24 cellular contexts compared by ENCODE assay signal in the genomic region with DNA sequence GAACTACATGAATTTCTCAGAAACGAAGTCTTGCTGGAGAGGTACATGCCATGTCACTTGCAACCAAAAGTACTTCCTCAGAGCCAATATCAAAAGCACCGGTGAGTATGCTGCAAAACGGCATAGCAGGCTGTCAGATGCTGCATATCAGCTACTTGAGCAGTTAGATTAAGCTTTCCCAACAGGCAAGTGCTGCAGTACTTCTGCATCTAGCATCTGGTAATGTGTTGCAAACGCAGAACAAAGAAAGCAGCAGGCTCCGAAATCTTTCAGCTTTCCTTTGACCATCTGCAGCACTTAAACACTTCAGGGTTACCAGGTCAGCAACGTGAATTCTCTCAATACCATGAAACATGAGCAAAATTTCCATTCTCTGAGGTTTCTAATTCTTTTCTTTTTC.
DNase-seq lines count a peak whose midpoint lies in the region; ATAC-seq and TF ChIP-seq lines count a peak whose summit lies in the region.
"Had no signal": no experiment of that assay in that cellular context is flagged by ENCODE, and none has a peak within 500 bp of the region (broad histone marks: within the 10 kb centered on the region; RNA-seq: fewer than 3 reads in every experiment).

No MANE protein-coding gene starts in this region.

- no TSS peak for BruUV-seq in IMR-90 (replicated peaks; lab: Mats Ljungman, UMichigan)

- no peak overlapping the region for H2BK120ac ChIP-seq in IMR-90 (ENCODE audit: low read depth, low read length)

- H2AFZ ChIP-seq in IMR-90 (replicated peaks; ENCODE audit: low read length, poor library complexity): no peak overlapping the region
- no peak overlapping the region for H2AFZ ChIP-seq in OCI-LY3 (ENCODE audit: low read depth, low read length)

- peaks cover 0 to 4% of the 10 kb centered on the region in 2 experiments; a peak in 1 of 4 replicates for H3K79me1 ChIP-seq in IMR-90 (ENCODE audit: low read depth in 1 of 2, low read length in 2 of 2)

- no peak overlapping the region for H4K5ac ChIP-seq in IMR-90 (ENCODE audit: low read depth, low read length)

- TF ChIP-seq RAD21 in IMR-90 (IDR thresholded peaks at IDR 0.05; ENCODE audit: low read length): no peak

- peak overlapping the region; percentile 17; the same call in 1 of the 2 replicates for H3K14ac ChIP-seq in IMR-90 (replicated peaks; ENCODE audit: low read depth, low read length)

- H2BK20ac ChIP-seq in IMR-90 (ENCODE audit: low read depth, low read length): no peak overlapping the region

- H3K27ac ChIP-seq in AG04450 (ENCODE audit: low read depth, low read length): no peak overlapping the region
- H3K27ac ChIP-seq in IMR-90 (ENCODE audit: insufficient read depth, low read length): no peak overlapping the region
- H3K27ac ChIP-seq in OCI-LY3 (ENCODE audit: low read length): no peak overlapping the region
- H3K27ac ChIP-seq: adrenal gland, gastroesophageal sphincter, Peyer's patch had no signal

- H2AK5ac ChIP-seq in IMR-90 (ENCODE audit: low read depth, low read length): no peak overlapping the region

- TF ChIP-seq POLR2A in IMR-90 (IDR thresholded peaks at IDR 0.05; ENCODE audit: low read depth, low read length): no peak

- no peak overlapping the region for H4K8ac ChIP-seq in IMR-90 (ENCODE audit: low read depth in 2 of 2, low read length in 2 of 2)

- H3K9me3 ChIP-seq in AG04450 (ENCODE audit: control insufficient read depth, insufficient read depth, low read length): no peaks in the 10 kb centered on the region
- no peaks in the 10 kb centered on the region for H3K9me3 ChIP-seq in IMR-90 (ENCODE audit: control insufficient read depth, insufficient read depth, low read length)
- no peaks in the 10 kb centered on the region for H3K9me3 ChIP-seq in OCI-LY3 (ENCODE audit: insufficient read depth, low read length)
- H3K9me3 ChIP-seq: adrenal gland, gastroesophageal sphincter, Peyer's patch had no signal

- in situ Hi-C loops in IMR-90 (cut with MboI; ENCODE audit: low sequenced_read_pairs): loop anchor here (10.0 kb wide), 1 partner anchor 1129 kb away; a partner anchor contains a TSS

- H3K4me3 ChIP-seq in AG04450 (ENCODE audit: low read depth, low read length) (no peak overlapping the region), IMR-90 (ENCODE audit: insufficient read depth, low read depth, low read length) (no peak overlapping the region), OCI-LY3 (ENCODE audit: low read length) (no peak overlapping the region), foreskin fibroblast (ENCODE audit: low read depth in 1 of 2, low read length in 2 of 2) (no peak overlapping the region)
- H3K4me3 ChIP-seq: adrenal gland, gastroesophageal sphincter, Peyer's patch had no signal

- 25% methylated on average over 2 of the region's 6 CpGs; no CpG with 5 or more reads in 1 of the 2 experiments for WGBS in IMR-90 (ENCODE audit: extremely low coverage in 2 of 2, insufficient read length in 1 of 2), 2 experiments

- H2AK9ac ChIP-seq in IMR-90 (replicated peaks; ENCODE audit: low read depth, low read length, poor library complexity): no peak overlapping the region

- H4K91ac ChIP-seq in IMR-90 (ENCODE audit: insufficient read depth, low read depth, low read length): no peak overlapping the region

- no peak overlapping the region for H3K56ac ChIP-seq in IMR-90 (ENCODE audit: extremely low read depth, insufficient read depth, low read length)

- no peak overlapping the region for H2BK15ac ChIP-seq in IMR-90 (ENCODE audit: low read depth, low read length)

- no peak; the same call in 1 of the 2 replicates for ATAC-seq in IMR-90 (ENCODE audit: low read depth)
- no peak for ATAC-seq in GM19395 (IDR thresholded peaks at IDR 0.05; ENCODE audit: unreplicated experiment)
- no peak for ATAC-seq in GM18520 (IDR thresholded peaks at IDR 0.05; ENCODE audit: unreplicated experiment)
- ATAC-seq: CD8-positive, alpha-beta T cell; gastroesophageal sphincter; left colon; natural killer cell treated with Interleukin-12 subunit alpha and Interleukin-12 subunit beta and Interleukin-15 and Interleukin-18, amount 100 ng/mL, for 72 hours had no signal

- DNase-seq in AG04450 (ENCODE audit: low read depth, low spot score): peak; percentile 49
- DNase-seq in IMR-90: peak; percentile 70
- DNase-seq in foreskin fibroblast: peak; percentile 66 to 76
- DNase-seq in DMS153 treated with DMSO at 0.1 percent for 48 hours (lab: John Stamatoyannopoulos, UW; ENCODE audit: unreplicated experiment): no peak
- no peak for DNase-seq in stimulated activated CD4-positive, alpha-beta T cell treated with anti-CD3 and anti-CD28 coated beads, Interleukin-4, amount 100 ng/mL, for 4 hours
- DNase-seq: activated B cell treated with CpG ODN at 0.5 μM for 24 hours; activated CD4-positive, alpha-beta T cell treated with anti-CD3 and anti-CD28 coated beads, Interleukin-2, amount 50 U/mL, for 48 hours; activated effector memory CD4-positive, alpha-beta T cell treated with anti-CD3 and anti-CD28 coated beads, Interleukin-2, amount 50 U/mL, for 16 hours; adrenal gland; CD8-positive, alpha-beta T cell; DND-41; erythroblast; H9; left colon; NCI-H1417; NCI-H82; Peyer's patch; stimulated activated CD4-positive, alpha-beta T cell treated with anti-CD3 and anti-CD28 coated beads, Interleukin-1b, Interleukin-23, amount 100 ng/mL, for 48 hours; stimulated activated naive CD4-positive, alpha-beta T cell had no signal

- H3K23ac ChIP-seq in IMR-90 (ENCODE audit: low read depth, low read length): no peak overlapping the region; the same call in 1 of the 2 replicates

- H3K36me3 ChIP-seq in IMR-90 (ENCODE audit: control insufficient read depth, insufficient read depth, low read length): no peaks in the 10 kb centered on the region
- H3K36me3 ChIP-seq in OCI-LY3 (replicated peaks; ENCODE audit: low read depth, low read length): no peaks in the 10 kb centered on the region
- H3K36me3 ChIP-seq: adrenal gland, gastroesophageal sphincter, Peyer's patch had no signal

- no peak overlapping the region for H3K18ac ChIP-seq in IMR-90 (ENCODE audit: low read depth, low read length)

- CTCF ChIA-PET in AG04450 (lab: Charles Lee) (interaction anchor here (0.9 to 1.4 kb wide), 2 partner anchors 23 to 768 kb away, joined by 3 read pairs; no protein-coding TSS in a partner anchor), IMR-90 (lab: Yijun Ruan, JAX) (no interaction called here)

- H3K9me1 ChIP-seq in IMR-90 (ENCODE audit: insufficient read depth, low read length): no peaks in the 10 kb centered on the region

- TF ChIP-seq CTCF in AG04450 (IDR thresholded peaks at IDR 0.05; ENCODE audit: low read depth, low read length) (no peak), IMR-90 (conservative IDR thresholded peaks at IDR 0.05; ENCODE audit: low read depth, low read length) (no peak), OCI-LY3 (IDR thresholded peaks at IDR 0.05; ENCODE audit: low read depth, low read length) (no peak), foreskin fibroblast (IDR thresholded peaks at IDR 0.05; ENCODE audit: low read depth, low read length) (no peak)

- no peak overlapping the region for H3K9ac ChIP-seq in IMR-90 (ENCODE audit: low read depth, low read length)
- H3K9ac ChIP-seq in OCI-LY3 (ENCODE audit: low read length): no peak overlapping the region

- H3K79me2 ChIP-seq in OCI-LY3 (ENCODE audit: low read length): no peaks in the 10 kb centered on the region

- no peak overlapping the region for H3K4ac ChIP-seq in IMR-90 (ENCODE audit: low read depth, low read length)

- intact Hi-C loops in IMR-90 (cut with micrococcal nuclease): loop anchor here (5.0 kb wide), 2 partner anchors 163 to 272 kb away; no protein-coding TSS in a partner anchor

- H4K20me1 ChIP-seq in IMR-90 (ENCODE audit: insufficient read depth, low read length) (no peaks in the 10 kb centered on the region), OCI-LY3 (ENCODE audit: insufficient read depth, low read length) (no peaks in the 10 kb centered on the region)

- H3K27me3 ChIP-seq in AG04450 (ENCODE audit: control insufficient read depth, insufficient read depth, low read length): no peaks in the 10 kb centered on the region
- H3K27me3 ChIP-seq in IMR-90 (ENCODE audit: control insufficient read depth, insufficient read depth, low read length): no peaks in the 10 kb centered on the region
- no peaks in the 10 kb centered on the region for H3K27me3 ChIP-seq in OCI-LY3 (ENCODE audit: low read depth, low read length)
- H3K27me3 ChIP-seq: adrenal gland, gastroesophageal sphincter, Peyer's patch had no signal

- H3K4me2 ChIP-seq in IMR-90 (ENCODE audit: low read depth, low read length): peak overlapping the region; percentile 44
- H3K4me2 ChIP-seq in OCI-LY3 (ENCODE audit: low read length): peak overlapping the region; percentile 1; the same call in 1 of the 2 replicates

- POLR2A ChIA-PET in AG04450 (lab: Yijun Ruan, JAX) (interaction anchor here (0.6 kb wide), 1 partner anchor 223 kb away, joined by 3 read pairs; no protein-coding TSS in a partner anchor), IMR-90 (lab: Charles Lee; ENCODE audit: unreplicated experiment) (no interaction called here)

- H2BK5ac ChIP-seq in IMR-90 (ENCODE audit: low read depth, low read length, poor library complexity, severe bottlenecking): no peak overlapping the region

- dilution Hi-C loops in IMR-90 (cut with HindIII; ENCODE audit: low sequenced_read_pairs, unreplicated experiment): no loop called here

- H3K4me1 ChIP-seq in IMR-90 (ENCODE audit: control insufficient read depth, insufficient read depth, low read length) (peaks cover 3% of the 10 kb centered on the region; the same call in 1 of the 2 replicates), OCI-LY3 (ENCODE audit: low read length) (peaks cover 11% of the 10 kb centered on the region)
- H3K4me1 ChIP-seq: adrenal gland, gastroesophageal sphincter, Peyer's patch had no signal

TF ChIP-seq in IMR-90, 13 proteins besides CTCF, POLR2A, EP300 and RAD21:
- TF ChIP-seq MXI1 (IDR thresholded peaks at IDR 0.05; ENCODE audit: borderline replicate concordance, low read depth, low read length) (no peak), BHLHE40 (IDR thresholded peaks at IDR 0.05; ENCODE audit: low read depth, low read length) (no peak)

Comparison
In these comparisons a context has a peak if more than half of its experiments do, and no peak if none do; other contexts are left out.
1. DNase-seq: peak in AG04450 (single experiment), IMR-90 (single experiment) and foreskin fibroblast (2 of 2); none in DMS153 treated with DMSO at 0.1 percent for 48 hours (single experiment) and stimulated activated CD4-positive, alpha-beta T cell treated with anti-CD3 and anti-CD28 coated beads, Interleukin-4, amount 100 ng/mL, for 4 hours (0 of 2).